Comparison of ENCODE assay signal across 21 cellular contexts in genomic region chr9:6677803-6678202, GRCh38. TPM values are rescaled to one million over a fixed set of nuclear protein-coding genes. Genes with fewer than 3 reads are reported as not detected.
DNase-seq lines count a peak whose midpoint lies in the region; ATAC-seq and TF ChIP-seq lines count a peak whose summit lies in the region.
"Had no signal": no experiment of that assay in that cellular context is flagged by ENCODE, and none has a peak within 500 bp of the region (broad histone marks: within the 10 kb centered on the region; RNA-seq: fewer than 3 reads in every experiment).

No MANE protein-coding gene starts in this region.

- H3K4me1 Mint-ChIP-seq in natural killer cell: peaks cover 13 to 14% of the 10 kb centered on the region in 2 donors
- peaks cover 5 to 10% of the 10 kb centered on the region in 2 donors for H3K4me1 Mint-ChIP-seq in natural killer cell treated with Interleukin-12 subunit alpha and Interleukin-12 subunit beta and Interleukin-15 and Interleukin-18, amount 100 ng/mL, for 72 hours (ENCODE audit: low read depth in 2 of 2)
- peaks cover 9% of the 10 kb centered on the region for H3K4me1 Mint-ChIP-seq in neural crest cell
- H3K4me1 Mint-ChIP-seq in activated T-helper 17 cell treated with anti-CD3 and anti-CD28 coated beads, Interleukin-2, amount 50 U/mL, for 72 hours: peaks cover 6% of the 10 kb centered on the region

- peak overlapping the region in 2 of 3 donors; percentile 23 to 88 for H3K27ac ChIP-seq in right lobe of liver
- H3K27ac ChIP-seq: A549 had no signal

- TF ChIP-seq CTCF in natural killer cell (IDR thresholded peaks at IDR 0.05) (no peak), right lobe of liver (IDR thresholded peaks at IDR 0.05) (no peak), neural crest cell (conservative IDR thresholded peaks at IDR 0.05) (no peak)

- WGBS in right lobe of liver (ENCODE audit: insufficient coverage, low coverage, low lambda C conversion rate, missing lambda C conversion rate): 43% methylated on average over 7 of the region's 7 CpGs

- H3K4me3 Mint-ChIP-seq in natural killer cell (peak overlapping the region; percentile 41), neural crest cell (peak overlapping the region; percentile 61)
- H3K4me3 Mint-ChIP-seq in natural killer cell treated with Interleukin-12 subunit alpha and Interleukin-12 subunit beta and Interleukin-15 and Interleukin-18, amount 100 ng/mL, for 72 hours: no peak overlapping the region
- no peak overlapping the region for H3K4me3 Mint-ChIP-seq in activated T-helper 17 cell treated with anti-CD3 and anti-CD28 coated beads, Interleukin-2, amount 50 U/mL, for 72 hours
- H3K4me3 Mint-ChIP-seq: GM23338, H9 had no signal

- DNase-seq in natural killer cell (no peak), right lobe of liver (peak in 1 of 3 donors; percentile 45), neural crest cell (ENCODE audit: low read depth, low spot score) (no peak), NCI-H524 treated with DMSO at 0.1 percent for 48 hours (lab: John Stamatoyannopoulos, UW) (no peak), DMS 273 treated with DMSO at 0.1 percent for 48 hours (lab: John Stamatoyannopoulos, UW) (no peak)
- no peak for DNase-seq in natural killer cell treated with Interleukin-12 subunit alpha and Interleukin-12 subunit beta and Interleukin-15 and Interleukin-18, amount 100 ng/mL, for 72 hours (ENCODE audit: low spot score)
- DNase-seq: 8988T; C1 segment of cervical spinal cord; CD4-positive, alpha-beta memory T cell; COR-L47; DMS79; EL; GDM1; H9 had no signal

- H3K36me3 Mint-ChIP-seq in natural killer cell (no peaks in the 10 kb centered on the region), neural crest cell (ENCODE audit: low read depth) (no peaks in the 10 kb centered on the region)
- H3K36me3 Mint-ChIP-seq in natural killer cell treated with Interleukin-12 subunit alpha and Interleukin-12 subunit beta and Interleukin-15 and Interleukin-18, amount 100 ng/mL, for 72 hours: no peaks in the 10 kb centered on the region
- peaks cover 15% of the 10 kb centered on the region for H3K36me3 Mint-ChIP-seq in activated T-helper 17 cell treated with anti-CD3 and anti-CD28 coated beads, Interleukin-2, amount 50 U/mL, for 72 hours (ENCODE audit: low read depth)

- no peak overlapping the region for H3K4me3 ChIP-seq in right lobe of liver
- H3K4me3 ChIP-seq: A549, GM12878, GM23338 had no signal

- H3K27me3 ChIP-seq in right lobe of liver: no peaks in the 10 kb centered on the region

- no peaks in the 10 kb centered on the region for H3K27me3 Mint-ChIP-seq in natural killer cell (ENCODE audit: low read depth in 2 of 2)
- no peaks in the 10 kb centered on the region for H3K27me3 Mint-ChIP-seq in natural killer cell treated with Interleukin-12 subunit alpha and Interleukin-12 subunit beta and Interleukin-15 and Interleukin-18, amount 100 ng/mL, for 72 hours
- no peaks in the 10 kb centered on the region for H3K27me3 Mint-ChIP-seq in neural crest cell (ENCODE audit: low read depth)
- no peaks in the 10 kb centered on the region for H3K27me3 Mint-ChIP-seq in activated T-helper 17 cell treated with anti-CD3 and anti-CD28 coated beads, Interleukin-2, amount 50 U/mL, for 72 hours
- H3K27me3 Mint-ChIP-seq: CD4-positive, alpha-beta memory T cell had no signal

- intact Hi-C loops in natural killer cell (cut with micrococcal nuclease): no loop called here
- intact Hi-C loops in right lobe of liver (cut with DNase I): no loop called here

- H3K36me3 ChIP-seq in right lobe of liver: no peaks in the 10 kb centered on the region

- ATAC-seq in natural killer cell (no peak), right lobe of liver (no peak), HG02610 (IDR thresholded peaks at IDR 0.05; ENCODE audit: unreplicated experiment) (no peak)
- no peak for ATAC-seq in natural killer cell treated with Interleukin-12 subunit alpha and Interleukin-12 subunit beta and Interleukin-15 and Interleukin-18, amount 100 ng/mL, for 72 hours
- ATAC-seq in activated T-helper 17 cell treated with anti-CD3 and anti-CD28 coated beads, Interleukin-2, amount 50 U/mL, for 72 hours (replicated peaks): no peak
- ATAC-seq: A549, GM12878, GM23338, HCT116 had no signal

- TF ChIP-seq POLR2A in right lobe of liver (IDR thresholded peaks at IDR 0.05): no peak

- H3K9me3 Mint-ChIP-seq in natural killer cell (no peaks in the 10 kb centered on the region), neural crest cell (no peaks in the 10 kb centered on the region)
- no peaks in the 10 kb centered on the region for H3K9me3 Mint-ChIP-seq in natural killer cell treated with Interleukin-12 subunit alpha and Interleukin-12 subunit beta and Interleukin-15 and Interleukin-18, amount 100 ng/mL, for 72 hours
- H3K9me3 Mint-ChIP-seq in activated T-helper 17 cell treated with anti-CD3 and anti-CD28 coated beads, Interleukin-2, amount 50 U/mL, for 72 hours: no peaks in the 10 kb centered on the region
- H3K9me3 Mint-ChIP-seq: CD4-positive, alpha-beta memory T cell; GM23338 had no signal

- H3K27ac Mint-ChIP-seq in natural killer cell: no peak overlapping the region
- H3K27ac Mint-ChIP-seq in natural killer cell treated with Interleukin-12 subunit alpha and Interleukin-12 subunit beta and Interleukin-15 and Interleukin-18, amount 100 ng/mL, for 72 hours: no peak overlapping the region
- no peak overlapping the region for H3K27ac Mint-ChIP-seq in neural crest cell (ENCODE audit: unreplicated experiment)
- H3K27ac Mint-ChIP-seq in activated T-helper 17 cell treated with anti-CD3 and anti-CD28 coated beads, Interleukin-2, amount 50 U/mL, for 72 hours: no peak overlapping the region
- H3K27ac Mint-ChIP-seq: GM23338, H9 had no signal

- H3K9me3 ChIP-seq in right lobe of liver: no peaks in the 10 kb centered on the region
- H3K9me3 ChIP-seq: A549 had no signal

- peaks cover 0 to 68% (median 20%) of the 10 kb centered on the region in 4 donors for H3K4me1 ChIP-seq in right lobe of liver

RNA-seq across cellular contexts. Expression of gene GLDC, which starts 32.3 kb away (rescaled TPM):
- total RNA-seq in natural killer cell: 1 to 10 TPM in 2 of 3 donors, not detected in 1; 1.3 to 4.6 TPM
- 10 to 100 TPM in 1 of 2 donors, 1 to 10 TPM in 1; 1.4 to 15.2 TPM for total RNA-seq in natural killer cell treated with Interleukin-12 subunit alpha and Interleukin-12 subunit beta and Interleukin-15 and Interleukin-18, amount 100 ng/mL, for 72 hours
- total RNA-seq in right lobe of liver: 100 to 1,000 TPM in 1 of 6 experiments, 10 to 100 TPM in 5; 76.2 to 103 (median 89.3) TPM
- 37.4 and 37.8 TPM in 2 replicates for total RNA-seq in neural crest cell
- 10 to 100 TPM; 17.2 to 19.4 TPM for total RNA-seq in activated T-helper 17 cell treated with anti-CD3 and anti-CD28 coated beads, Interleukin-2, amount 50 U/mL, for 72 hours
- total RNA-seq: CD4-positive, alpha-beta memory T cell; H4 had no signal

Comparison
In these comparisons a context has a peak if more than half of its experiments do, and no peak if none do; other contexts are left out.
1. H3K4me3 Mint-ChIP-seq: peak in natural killer cell (single experiment) and neural crest cell (single experiment); none in natural killer cell treated with Interleukin-12 subunit alpha and Interleukin-12 subunit beta and Interleukin-15 and Interleukin-18, amount 100 ng/mL, for 72 hours (single experiment) and activated T-helper 17 cell treated with anti-CD3 and anti-CD28 coated beads, Interleukin-2, amount 50 U/mL, for 72 hours (single experiment).